16 cellular contexts compared by ENCODE assay signal in the genomic region with DNA sequence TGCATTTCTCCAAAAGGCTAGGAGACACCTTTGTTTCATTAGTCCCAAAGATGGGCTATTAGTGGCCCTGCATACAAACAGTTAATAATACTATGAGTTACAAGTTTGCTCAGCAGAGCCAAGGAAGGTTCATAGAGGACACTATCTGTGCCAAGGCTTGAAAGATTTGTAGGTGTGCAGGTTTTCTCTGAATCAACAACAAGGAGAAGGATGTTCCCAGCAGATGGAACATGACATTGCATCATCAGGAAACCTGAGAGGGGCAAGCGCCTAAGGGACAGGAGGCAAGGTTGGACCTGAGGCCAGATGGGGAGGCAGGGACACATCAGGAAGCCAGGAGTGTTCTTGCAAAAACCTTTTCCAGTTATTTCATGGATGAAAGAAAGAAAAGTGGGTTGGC. TPM values are rescaled to one million over a fixed set of nuclear protein-coding genes. Genes with fewer than 3 reads are reported as not detected.
DNase-seq lines count a peak whose midpoint lies in the region; ATAC-seq, FAIRE-seq and TF ChIP-seq lines count a peak whose summit lies in the region.
"Had no signal": no experiment of that assay in that cellular context is flagged by ENCODE, and none has a peak within 500 bp of the region (broad histone marks: within the 10 kb centered on the region; RNA-seq: fewer than 3 reads in every experiment).

No MANE protein-coding gene starts in this region.

- H3K36me3 ChIP-seq in Loucy (ENCODE audit: insufficient read depth, low read length) (no peaks in the 10 kb centered on the region), K562 (ENCODE audit: control insufficient read depth, insufficient read depth, low read length) (no peaks in the 10 kb centered on the region)
- H3K36me3 ChIP-seq: neural progenitor cell, SJSA1 had no signal

- ATAC-seq in K562 (no peak), natural killer cell (no peak)
- ATAC-seq in naive thymus-derived CD8-positive, alpha-beta T cell, result no peak
- ATAC-seq in activated CD4-positive, CD25-positive, alpha-beta regulatory T cell treated with anti-CD3 and anti-CD28 coated beads, Interleukin-2, amount 50 U/mL, for 24 hours, result no peak

- H3K27ac Mint-ChIP-seq in naive thymus-derived CD8-positive, alpha-beta T cell, result peak overlapping the region in 9 of 10 donors; percentile 7 to 83 (median 45)
- peak overlapping the region in 1 of 2 donors; percentile 2 for H3K27ac Mint-ChIP-seq in natural killer cell
- H3K27ac Mint-ChIP-seq: neural progenitor cell had no signal

- no peaks in the 10 kb centered on the region for H3K27me3 Mint-ChIP-seq in naive thymus-derived CD8-positive, alpha-beta T cell
- no peaks in the 10 kb centered on the region for H3K27me3 Mint-ChIP-seq in natural killer cell (ENCODE audit: low read depth in 2 of 2)

- H3K4me3 ChIP-seq in Loucy (ENCODE audit: low read length, poor library complexity, severe bottlenecking), result no peak overlapping the region
- no peak overlapping the region for H3K4me3 ChIP-seq in K562
- H3K4me3 ChIP-seq: heart left ventricle, neural progenitor cell, SJSA1, skin epidermis had no signal

- no peaks in the 10 kb centered on the region for H3K27me3 ChIP-seq in Loucy (ENCODE audit: insufficient read depth, low read length, poor library complexity, severe bottlenecking)
- no peaks in the 10 kb centered on the region for H3K27me3 ChIP-seq in K562 (ENCODE audit: control insufficient read depth in 2 of 2, insufficient read depth in 2 of 2, low read length in 2 of 2)
- H3K27me3 ChIP-seq: heart left ventricle, neural progenitor cell, SJSA1 had no signal

- H3F3A ChIP-seq in Loucy (ENCODE audit: low read depth), result peaks cover 6% of the 10 kb centered on the region; the same call in 1 of the 2 replicates

- CTCF ChIA-PET in K562 (lab: Yijun Ruan, JAX; ENCODE audit: low intra/inter-chr PET ratio), result no interaction called here

- TF ChIP-seq EP300 in K562 (IDR thresholded peaks at IDR 0.05; ENCODE audit: low read length), result no peak

- H3K9me3 Mint-ChIP-seq in naive thymus-derived CD8-positive, alpha-beta T cell, result peaks cover 0 to 13% (median 0%) of the 10 kb centered on the region in 9 donors
- no peaks in the 10 kb centered on the region for H3K9me3 Mint-ChIP-seq in natural killer cell

- DNase-seq in DMS 273 (lab: John Stamatoyannopoulos, UW; ENCODE audit: unreplicated experiment) (peak; percentile 89), K562 (ENCODE audit: extremely low read depth in 1 of 4, low spot score in 3 of 4) (no peak), NCI-H2196 treated with DMSO at 0.1 percent for 48 hours (lab: John Stamatoyannopoulos, UW; ENCODE audit: unreplicated experiment) (no peak), natural killer cell (no peak), GM10266 (ENCODE audit: extremely low spot score) (no peak)
- no peak for DNase-seq in naive thymus-derived CD8-positive, alpha-beta T cell
- DNase-seq: activated naive CD4-positive, alpha-beta T cell treated with anti-CD3 and anti-CD28 coated beads, Interleukin-2, amount 50 U/mL, for 16 hours; heart left ventricle; left cardiac atrium; NCI-H1092 treated with DMSO at 0.1 percent for 48 hours; NCI-H774 had no signal

- no peaks in the 10 kb centered on the region for H3K9me1 ChIP-seq in K562 (ENCODE audit: control insufficient read depth, insufficient read depth, low read length)

- H3K36me3 Mint-ChIP-seq in naive thymus-derived CD8-positive, alpha-beta T cell, result peaks cover 0 to 2% (median 0%) of the 10 kb centered on the region in 3 donors
- no peaks in the 10 kb centered on the region for H3K36me3 Mint-ChIP-seq in natural killer cell

- H3K9me3 ChIP-seq in Loucy (ENCODE audit: insufficient read depth, low read depth, low read length), result no peaks in the 10 kb centered on the region
- no peaks in the 10 kb centered on the region for H3K9me3 ChIP-seq in K562 (replicated peaks; ENCODE audit: control insufficient read depth, insufficient read depth, low read depth, low read length)
- H3K9me3 ChIP-seq: heart left ventricle, SJSA1 had no signal

- peaks cover 39% of the 10 kb centered on the region for H3K4me1 ChIP-seq in Loucy (ENCODE audit: insufficient read depth, low read length, poor library complexity, severe bottlenecking)
- H3K4me1 ChIP-seq in K562 (replicated peaks in 1 of 2; ENCODE audit: control insufficient read depth in 2 of 2, insufficient read depth in 2 of 2, low read length in 2 of 2), result peaks cover 0 to 3% of the 10 kb centered on the region in 2 experiments; a peak in 2 of 5 replicates
- H3K4me1 ChIP-seq: neural progenitor cell, SJSA1 had no signal

- no peaks in the 10 kb centered on the region for H3K79me2 ChIP-seq in Loucy (ENCODE audit: insufficient read depth, low read length)
- no peaks in the 10 kb centered on the region for H3K79me2 ChIP-seq in K562 (ENCODE audit: control insufficient read depth, insufficient read depth, low read length)

- in situ Hi-C loops in K562 (cut with MboI), result no loop called here

- POLR2A ChIA-PET in K562 (lab: Yijun Ruan, JAX), result no interaction called here
- POLR2A ChIA-PET in naive thymus-derived CD8-positive, alpha-beta T cell (lab: Charles Lee), result interaction anchor here (3.5 kb wide), 1 partner anchor 30 kb away, joined by 18 read pairs; no protein-coding TSS in a partner anchor

- peaks cover 22 to 62% (median 51%) of the 10 kb centered on the region in 4 donors for H3K4me1 Mint-ChIP-seq in naive thymus-derived CD8-positive, alpha-beta T cell
- peaks cover 22% of the 10 kb centered on the region in 2 donors for H3K4me1 Mint-ChIP-seq in natural killer cell

- intact Hi-C loops in K562 (cut with micrococcal nuclease), result no loop called here
- intact Hi-C loops in natural killer cell (cut with micrococcal nuclease), result no loop called here

- no peak for FAIRE-seq in K562 (lab: Jason Lieb, UNC)

- H3K9me2 ChIP-seq in Loucy (replicated peaks; ENCODE audit: low read depth, low read length), result no peaks in the 10 kb centered on the region

- no peak overlapping the region for H3K4me3 Mint-ChIP-seq in naive thymus-derived CD8-positive, alpha-beta T cell
- H3K4me3 Mint-ChIP-seq in natural killer cell, result no peak overlapping the region
- H3K4me3 Mint-ChIP-seq: neural progenitor cell had no signal

- H3K27ac ChIP-seq in K562 (ENCODE audit: extremely low read depth, low read depth, low read length), result no peak overlapping the region
- H3K27ac ChIP-seq: neural progenitor cell, SJSA1 had no signal

- no peak for TF ChIP-seq CTCF in Loucy (conservative IDR thresholded peaks at IDR 0.05; ENCODE audit: low read length)
- TF ChIP-seq CTCF in K562 (IDR thresholded peaks at IDR 0.05 in 2 of 3, conservative IDR thresholded peaks at IDR 0.05 in 1 of 3; ENCODE audit: insufficient read depth in 2 of 3, low read depth in 1 of 3, low read length in 3 of 3), result no peak
- TF ChIP-seq CTCF in natural killer cell (IDR thresholded peaks at IDR 0.05), result no peak
- TF ChIP-seq CTCF in GM10266 (IDR thresholded peaks at IDR 0.05; ENCODE audit: control insufficient read depth, insufficient read depth, low read depth, missing control alignments), result no peak

- no peaks in the 10 kb centered on the region for H4K20me1 ChIP-seq in Loucy (ENCODE audit: insufficient read depth, low read length, poor library complexity, severe bottlenecking)
- no peaks in the 10 kb centered on the region for H4K20me1 ChIP-seq in K562 (replicated peaks; ENCODE audit: control insufficient read depth, insufficient read depth, low read length)

- H3K4me2 ChIP-seq in Loucy (ENCODE audit: low read depth, low read length, poor library complexity, severe bottlenecking) (no peak overlapping the region), K562 (ENCODE audit: insufficient read depth, low read length) (no peak overlapping the region)
- H3K4me2 ChIP-seq: neural progenitor cell had no signal

- BruUV-seq in K562 (replicated peaks; lab: Mats Ljungman, UMichigan), result no TSS peak

- no peak for TF ChIP-seq POLR2A in K562 (conservative IDR thresholded peaks at IDR 0.05)

- 88% methylated on average over 1 of the region's 1 CpG for WGBS in K562 (ENCODE audit: insufficient coverage, low coverage, missing lambda C conversion rate)

- TF ChIP-seq RAD21 in K562 (CRISPR knock-in tag; conservative IDR thresholded peaks at IDR 0.05 in 1 of 2, IDR thresholded peaks at IDR 0.05 in 1 of 2), result no peak

- no peak overlapping the region for H3K9ac ChIP-seq in Loucy (ENCODE audit: low read depth, low read length, poor library complexity, severe bottlenecking)
- H3K9ac ChIP-seq in K562 (ENCODE audit: insufficient read depth in 1 of 2, low read depth in 2 of 2, low read length in 2 of 2), result no peak overlapping the region
- H3K9ac ChIP-seq: neural progenitor cell had no signal

- peak overlapping the region; percentile 51 for H2AFZ ChIP-seq in Loucy (ENCODE audit: low read length)
- no peak overlapping the region for H2AFZ ChIP-seq in K562 (ENCODE audit: low read depth, low read length)
- H2AFZ ChIP-seq: neural progenitor cell had no signal

RNA-seq across cellular contexts. Expression of gene STK17B, which starts 35.4 kb away (rescaled TPM):
- 7.1 and 33.2 TPM in 2 replicates for total RNA-seq in K562 (2011; cell fraction: chromatin; rRNA removed; ENCODE audit: low replicate concordance)
- total RNA-seq in K562 (2011; cell fraction: nucleolus; rRNA removed), result 3.5 and 5.3 TPM in 2 replicates
- total RNA-seq in K562 (2011; cell fraction: nucleoplasm; rRNA removed), result 11.3 and 18.7 TPM in 2 replicates
- total RNA-seq in K562 (2014; rRNA removed) (8.2 and 8.5 TPM in 2 replicates), K562 (2014; rRNA removed; fragmentation: Illumina TruSeq; extraction: Trizol) (13.1 and 17.5 TPM in 2 replicates), K562 (2015; rRNA removed; fragmentation: Illumina TruSeq; extraction: Trizol) (15.2 and 17.7 TPM in 2 replicates), K562 (2021) (9.5 and 10.6 TPM in 2 replicates), natural killer cell (100 to 1,000 TPM; 295 to 390 (median 380) TPM)
- polyA plus RNA-seq in K562 (2011; rRNA removed) (10.0 and 11.7 TPM in 2 replicates), K562 (2014; fragmentation: Illumina TruSeq; extraction: Trizol) (6.6 and 7.6 TPM in 2 replicates), K562 (2014; fragmentation: Nextera tagmentation; extraction: Ambion mirVana) (1 to 10 TPM; 2.3 to 3.0 TPM), K562 (2014; rRNA removed) (4.5 TPM in 2 replicates)
- polyA plus RNA-seq in K562 (2011; cell fraction: cytosol; rRNA removed), result 1.4 and 2.8 TPM in 2 replicates
- 2.9 and 5.0 TPM in 2 replicates for polyA plus RNA-seq in K562 (2011; cell fraction: nucleus; rRNA removed)
- polyA plus RNA-seq in K562 (2012), result 6.2 and 7.9 TPM in 2 replicates
- polyA minus RNA-seq in K562 (2011; rRNA and poly(A)+ RNA removed), result 18.0 and 24.4 TPM in 2 replicates
- polyA minus RNA-seq in K562 (2011; cell fraction: cytosol; rRNA and poly(A)+ RNA removed), result 7.1 and 7.9 TPM in 2 replicates
- 8.5 and 15.6 TPM in 2 replicates for polyA minus RNA-seq in K562 (2011; cell fraction: nucleus; rRNA and poly(A)+ RNA removed)
- total RNA-seq in naive thymus-derived CD8-positive, alpha-beta T cell, result 100 to 1,000 TPM; 312 to 331 TPM
- polyA plus RNA-seq in naive thymus-derived CD8-positive, alpha-beta T cell, result 10 to 100 TPM; 73.5 to 98.3 (median 91.9) TPM

Comparison
In these comparisons a context has a peak if more than half of its experiments do, and no peak if none do; other contexts are left out.
1. RNA of gene STK17B, which starts 35.4 kb away (total RNA-seq): 295 to 390 TPM in natural killer cell and 312 to 331 TPM in naive thymus-derived CD8-positive, alpha-beta T cell; 3.5 to 33.2 TPM in K562; every median in the first group is over 4 times any median in the second.